Comparison of ENCODE assay signal across 11 cellular contexts in genomic region chr1:51578383-51579109, GRCh38. TPM values are rescaled to one million over a fixed set of nuclear protein-coding genes. Genes with fewer than 3 reads are reported as not detected.
DNase-seq lines count a peak whose midpoint lies in the region; ATAC-seq and TF ChIP-seq lines count a peak whose summit lies in the region.
"Had no signal": no experiment of that assay in that cellular context is flagged by ENCODE, and none has a peak within 500 bp of the region (broad histone marks: within the 10 kb centered on the region; RNA-seq: fewer than 3 reads in every experiment).

No MANE protein-coding gene starts in this region.

- H3K27me3 Mint-ChIP-seq in activated naive CD8-positive, alpha-beta T cell treated with anti-CD3 and anti-CD28 coated beads, Interleukin-2, amount 10 ng/mL, durations not matched to agents 7 days and 5 days = no peaks in the 10 kb centered on the region
- H3K27me3 Mint-ChIP-seq in activated naive CD8-positive, alpha-beta T cell treated with anti-CD3 and anti-CD28 coated beads, Interleukin-2, amount 50 U/mL, for 24 hours = no peaks in the 10 kb centered on the region
- no peaks in the 10 kb centered on the region for H3K27me3 Mint-ChIP-seq in activated CD4-positive, alpha-beta T cell treated with anti-CD3 and anti-CD28 coated beads, Interleukin-2, amount 10 ng/mL, durations not matched to agents 7 days and 5 days

- DNase-seq in activated naive CD8-positive, alpha-beta T cell treated with anti-CD3 and anti-CD28 coated beads, Interleukin-2, amount 10 ng/mL, durations not matched to agents 7 days and 5 days = no peak
- DNase-seq in activated naive CD8-positive, alpha-beta T cell treated with anti-CD3 and anti-CD28 coated beads, Interleukin-2, amount 50 U/mL, for 24 hours = no peak
- DNase-seq in NAMALWA (ENCODE audit: low spot score) (peak; percentile 50), spleen (no peak), tibial nerve (ENCODE audit: low spot score in 2 of 2) (no peak), Peyer's patch (no peak)
- no peak for DNase-seq in activated CD4-positive, alpha-beta T cell treated with anti-CD3 and anti-CD28 coated beads, Interleukin-2, amount 10 ng/mL, durations not matched to agents 7 days and 5 days
- DNase-seq: cortex of kidney; stimulated activated naive CD4-positive, alpha-beta T cell treated with Interleukin-2 at 50 U/mL for 16 hours had no signal

- H3K9me3 Mint-ChIP-seq in activated naive CD8-positive, alpha-beta T cell treated with anti-CD3 and anti-CD28 coated beads, Interleukin-2, amount 10 ng/mL, durations not matched to agents 7 days and 5 days = peaks cover 4% of the 10 kb centered on the region
- no peaks in the 10 kb centered on the region for H3K9me3 Mint-ChIP-seq in activated naive CD8-positive, alpha-beta T cell treated with anti-CD3 and anti-CD28 coated beads, Interleukin-2, amount 50 U/mL, for 24 hours
- H3K9me3 Mint-ChIP-seq in activated CD4-positive, alpha-beta T cell treated with anti-CD3 and anti-CD28 coated beads, Interleukin-2, amount 10 ng/mL, durations not matched to agents 7 days and 5 days = peaks cover 7% of the 10 kb centered on the region

- 43 to 51% (median 49%) methylated on average over 3 of the region's 3 CpGs for WGBS in spleen, 5 donors
- WGBS in tibial nerve, 2 donors = 62 to 81% methylated on average over 3 of the region's 3 CpGs

- TF ChIP-seq POLR2A in spleen (IDR thresholded peaks at IDR 0.05) = no peak
- TF ChIP-seq POLR2A in tibial nerve (IDR thresholded peaks at IDR 0.05) = no peak
- TF ChIP-seq POLR2A in Peyer's patch (IDR thresholded peaks at IDR 0.05) = no peak

- POLR2A ChIA-PET in activated naive CD8-positive, alpha-beta T cell treated with anti-CD3 and anti-CD28 coated beads, Interleukin-2, amount 10 ng/mL, durations not matched to agents 7 days and 5 days (lab: Charles Lee) = interaction anchor here (0.8 kb wide), 1 partner anchor 14 kb away, joined by 3 read pairs; no protein-coding TSS in a partner anchor
- POLR2A ChIA-PET in activated CD4-positive, alpha-beta T cell treated with anti-CD3 and anti-CD28 coated beads, Interleukin-2, amount 10 ng/mL, durations not matched to agents 7 days and 5 days (lab: Charles Lee) = interaction anchor here (0.6 kb wide), 1 partner anchor 136 kb away, joined by 5 read pairs; no protein-coding TSS in a partner anchor

- no peak overlapping the region for H3K4me3 Mint-ChIP-seq in activated naive CD8-positive, alpha-beta T cell treated with anti-CD3 and anti-CD28 coated beads, Interleukin-2, amount 10 ng/mL, durations not matched to agents 7 days and 5 days
- H3K4me3 Mint-ChIP-seq in activated naive CD8-positive, alpha-beta T cell treated with anti-CD3 and anti-CD28 coated beads, Interleukin-2, amount 50 U/mL, for 24 hours = no peak overlapping the region
- no peak overlapping the region for H3K4me3 Mint-ChIP-seq in activated CD4-positive, alpha-beta T cell treated with anti-CD3 and anti-CD28 coated beads, Interleukin-2, amount 10 ng/mL, durations not matched to agents 7 days and 5 days

- TF ChIP-seq CTCF in spleen (IDR thresholded peaks at IDR 0.05 in 8 of 11, conservative IDR thresholded peaks at IDR 0.05 in 3 of 11) (no peak), tibial nerve (IDR thresholded peaks at IDR 0.05) (no peak), Peyer's patch (IDR thresholded peaks at IDR 0.05) (no peak)

- peaks cover 6 to 47% (median 27%) of the 10 kb centered on the region in 6 donors for H3K4me1 ChIP-seq in spleen
- peaks cover 0 to 25% (median 3%) of the 10 kb centered on the region in 4 donors for H3K4me1 ChIP-seq in tibial nerve
- no peaks in the 10 kb centered on the region for H3K4me1 ChIP-seq in Peyer's patch

- H3K27ac ChIP-seq in spleen (peak overlapping the region in 6 of 8 donors; percentile 13 to 78 (median 43)), tibial nerve (no peak overlapping the region), Peyer's patch (peak overlapping the region in 1 of 4 donors; percentile 20)
- H3K27ac ChIP-seq: A549 had no signal

- peaks cover 38% of the 10 kb centered on the region for H3K4me1 Mint-ChIP-seq in activated naive CD8-positive, alpha-beta T cell treated with anti-CD3 and anti-CD28 coated beads, Interleukin-2, amount 10 ng/mL, durations not matched to agents 7 days and 5 days
- peaks cover 26% of the 10 kb centered on the region for H3K4me1 Mint-ChIP-seq in activated naive CD8-positive, alpha-beta T cell treated with anti-CD3 and anti-CD28 coated beads, Interleukin-2, amount 50 U/mL, for 24 hours
- peaks cover 38% of the 10 kb centered on the region for H3K4me1 Mint-ChIP-seq in activated CD4-positive, alpha-beta T cell treated with anti-CD3 and anti-CD28 coated beads, Interleukin-2, amount 10 ng/mL, durations not matched to agents 7 days and 5 days

- intact Hi-C loops in spleen (cut with DNase I; ENCODE audit: low total_unique reads) = no loop called here

- CTCF ChIA-PET in activated CD4-positive, alpha-beta T cell treated with anti-CD3 and anti-CD28 coated beads, Interleukin-2, amount 10 ng/mL, durations not matched to agents 7 days and 5 days (lab: Charles Lee) = interaction anchor here (1.1 kb wide), 1 partner anchor 16 kb away, joined by 3 read pairs; no protein-coding TSS in a partner anchor

- H3K9me3 ChIP-seq in spleen = no peaks in the 10 kb centered on the region
- no peaks in the 10 kb centered on the region for H3K9me3 ChIP-seq in tibial nerve
- H3K9me3 ChIP-seq in Peyer's patch = no peaks in the 10 kb centered on the region
- H3K9me3 ChIP-seq: A549 had no signal

- no peak for ATAC-seq in activated naive CD8-positive, alpha-beta T cell treated with anti-CD3 and anti-CD28 coated beads, Interleukin-2, amount 10 ng/mL, durations not matched to agents 7 days and 5 days (ENCODE audit: low read depth)
- ATAC-seq in activated naive CD8-positive, alpha-beta T cell treated with anti-CD3 and anti-CD28 coated beads, Interleukin-2, amount 50 U/mL, for 24 hours = no peak
- ATAC-seq in HG02840 (IDR thresholded peaks at IDR 0.05; ENCODE audit: low FRiP score, unreplicated experiment) = peak; percentile 64

- TF ChIP-seq EP300 in tibial nerve (IDR thresholded peaks at IDR 0.05) = no peak

- peaks cover 8% of the 10 kb centered on the region for H3K36me3 Mint-ChIP-seq in activated naive CD8-positive, alpha-beta T cell treated with anti-CD3 and anti-CD28 coated beads, Interleukin-2, amount 10 ng/mL, durations not matched to agents 7 days and 5 days
- no peaks in the 10 kb centered on the region for H3K36me3 Mint-ChIP-seq in activated naive CD8-positive, alpha-beta T cell treated with anti-CD3 and anti-CD28 coated beads, Interleukin-2, amount 50 U/mL, for 24 hours (ENCODE audit: low read depth)
- H3K36me3 Mint-ChIP-seq in activated CD4-positive, alpha-beta T cell treated with anti-CD3 and anti-CD28 coated beads, Interleukin-2, amount 10 ng/mL, durations not matched to agents 7 days and 5 days (ENCODE audit: low read depth) = peaks cover 8% of the 10 kb centered on the region

- H3K4me3 ChIP-seq in spleen (no peak overlapping the region), tibial nerve (no peak overlapping the region), Peyer's patch (no peak overlapping the region)
- H3K4me3 ChIP-seq: A549 had no signal

- H3K27ac Mint-ChIP-seq in activated naive CD8-positive, alpha-beta T cell treated with anti-CD3 and anti-CD28 coated beads, Interleukin-2, amount 10 ng/mL, durations not matched to agents 7 days and 5 days = peak overlapping the region; percentile 15
- H3K27ac Mint-ChIP-seq in activated naive CD8-positive, alpha-beta T cell treated with anti-CD3 and anti-CD28 coated beads, Interleukin-2, amount 50 U/mL, for 24 hours = no peak overlapping the region
- no peak overlapping the region for H3K27ac Mint-ChIP-seq in activated CD4-positive, alpha-beta T cell treated with anti-CD3 and anti-CD28 coated beads, Interleukin-2, amount 10 ng/mL, durations not matched to agents 7 days and 5 days

- H3K36me3 ChIP-seq in spleen (no peaks in the 10 kb centered on the region), tibial nerve (no peaks in the 10 kb centered on the region), Peyer's patch (no peaks in the 10 kb centered on the region)

- no peaks in the 10 kb centered on the region for H3K27me3 ChIP-seq in spleen (replicated peaks in 1 of 7)
- no peaks in the 10 kb centered on the region for H3K27me3 ChIP-seq in tibial nerve
- H3K27me3 ChIP-seq in Peyer's patch = no peaks in the 10 kb centered on the region

RNA-seq across cellular contexts. Expression of gene OSBPL9, which starts 38.3 kb away (rescaled TPM):
- total RNA-seq in activated naive CD8-positive, alpha-beta T cell treated with anti-CD3 and anti-CD28 coated beads, Interleukin-2, amount 10 ng/mL, durations not matched to agents 7 days and 5 days = 10 to 100 TPM; 50.8 to 51.1 TPM
- 10 to 100 TPM; 59.9 to 97.4 (median 85.6) TPM for total RNA-seq in spleen
- polyA plus RNA-seq in spleen = 10 to 100 TPM; 34.6 to 44.3 (median 36.2) TPM
- total RNA-seq in tibial nerve = 100 to 1,000 TPM in 2 of 4 donors, 10 to 100 TPM in 2; 86.1 to 132 (median 96.9) TPM
- 10 to 100 TPM; 44.0 to 46.7 TPM for total RNA-seq in activated CD4-positive, alpha-beta T cell treated with anti-CD3 and anti-CD28 coated beads, Interleukin-2, amount 10 ng/mL, durations not matched to agents 7 days and 5 days
- 100 to 1,000 TPM in 1 of 4 donors, 10 to 100 TPM in 3; 54.1 to 597 (median 69.8) TPM for total RNA-seq in Peyer's patch

RNA-seq across cellular contexts. Expression of gene EPS15, which starts 59.5 kb away (rescaled TPM):
- total RNA-seq in activated naive CD8-positive, alpha-beta T cell treated with anti-CD3 and anti-CD28 coated beads, Interleukin-2, amount 10 ng/mL, durations not matched to agents 7 days and 5 days = 10 to 100 TPM; 75.7 to 77.1 TPM
- total RNA-seq in spleen = 100 to 1,000 TPM in 6 of 7 donors, 10 to 100 TPM in 1; 94.4 to 142 (median 132) TPM
- polyA plus RNA-seq in spleen = 10 to 100 TPM; 24.2 to 31.3 (median 26.3) TPM
- total RNA-seq in tibial nerve = 100 to 1,000 TPM in 3 of 4 donors, 10 to 100 TPM in 1; 94.8 to 133 (median 125) TPM
- total RNA-seq in activated CD4-positive, alpha-beta T cell treated with anti-CD3 and anti-CD28 coated beads, Interleukin-2, amount 10 ng/mL, durations not matched to agents 7 days and 5 days = 10 to 100 TPM; 53.9 to 58.8 TPM
- 100 to 1,000 TPM in 1 of 4 donors, 10 to 100 TPM in 3; 48.9 to 160 (median 65.6) TPM for total RNA-seq in Peyer's patch

Comparison
In these comparisons a context has a peak if more than half of its experiments do, and no peak if none do; other contexts are left out.
1. H3K27ac ChIP-seq: peak in spleen (6 of 8); none in tibial nerve (0 of 4).